ENCODE assay signal across 24 cellular contexts in the genomic region with DNA sequence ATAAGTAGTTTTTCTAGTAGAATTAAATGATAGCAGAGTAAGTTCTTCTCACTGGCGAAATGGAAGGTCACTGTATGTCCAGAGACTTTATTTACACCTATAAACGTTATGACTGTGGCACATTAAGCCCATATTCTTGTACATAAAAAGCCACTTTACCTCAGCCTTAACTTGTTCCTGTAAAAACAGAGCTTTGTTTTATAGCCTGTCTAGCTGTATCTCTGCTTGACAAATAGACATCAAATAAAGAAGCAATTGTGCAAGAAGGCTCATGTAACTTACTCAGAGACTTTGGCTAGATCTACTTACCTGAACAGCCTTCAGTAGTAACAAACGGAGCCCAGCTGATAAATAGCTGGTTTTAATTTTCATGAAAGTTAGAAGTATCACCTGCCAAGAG.
"Had no signal": no experiment of that assay in that cellular context is flagged by ENCODE, and none has a peak within 500 bp of the region (broad histone marks: within the 10 kb centered on the region; RNA-seq: fewer than 3 reads in every experiment).

No MANE protein-coding gene starts in this region.

- H3K27ac Mint-ChIP-seq: activated CD4-positive, alpha-beta memory T cell treated with anti-CD3 and anti-CD28 coated beads for 36 hours; activated CD4-positive, alpha-beta T cell treated with anti-CD3 and anti-CD28 coated beads, Interleukin-2, amount 10 ng/mL, durations not matched to agents 24 days and 14 days; activated naive CD4-positive, alpha-beta T cell treated with anti-CD3 and anti-CD28 coated beads, Interleukin-2, amount 50 U/mL, for 24 hours; activated naive CD8-positive, alpha-beta T cell treated with anti-CD3 and anti-CD28 coated beads, Interleukin-2, amount 50 U/mL, for 24 hours; activated T-helper 17 cell treated with anti-CD3 and anti-CD28 coated beads, Interleukin-2, amount 50 U/mL, for 72 hours; naive thymus-derived CD8-positive, alpha-beta T cell; neural progenitor cell; T-helper 1 cell treated with Interleukin-12 subunit alpha and Interleukin-12 subunit beta and Interleukin-4 antibody, amounts not matched to agents 30 μg/mL and 1 μg/mL, for 36 hours had no signal

- H3K4me3 Mint-ChIP-seq: activated CD4-positive, alpha-beta memory T cell treated with anti-CD3 and anti-CD28 coated beads for 36 hours; activated CD4-positive, alpha-beta T cell treated with anti-CD3 and anti-CD28 coated beads, Interleukin-2, amount 10 ng/mL, durations not matched to agents 24 days and 14 days; activated naive CD4-positive, alpha-beta T cell treated with anti-CD3 and anti-CD28 coated beads, Interleukin-2, amount 50 U/mL, for 24 hours; activated naive CD8-positive, alpha-beta T cell treated with anti-CD3 and anti-CD28 coated beads, Interleukin-2, amount 50 U/mL, for 24 hours; activated T-helper 17 cell treated with anti-CD3 and anti-CD28 coated beads, Interleukin-2, amount 50 U/mL, for 72 hours; naive thymus-derived CD8-positive, alpha-beta T cell; neural progenitor cell; T-helper 1 cell treated with Interleukin-12 subunit alpha and Interleukin-12 subunit beta and Interleukin-4 antibody, amounts not matched to agents 30 μg/mL and 1 μg/mL, for 36 hours had no signal

- DNase-seq: activated CD4-positive, alpha-beta memory T cell treated with anti-CD3 and anti-CD28 coated beads for 36 hours; activated CD4-positive, alpha-beta T cell treated with anti-CD3 and anti-CD28 coated beads, Interleukin-2, amount 10 ng/mL, durations not matched to agents 24 days and 14 days; activated CD8-positive, alpha-beta memory T cell treated with anti-CD3 and anti-CD28 coated beads, Interleukin-2, amount 50 U/mL, for 4 hours; activated naive CD8-positive, alpha-beta T cell treated with anti-CD3 and anti-CD28 coated beads, Interleukin-2, amount 50 U/mL, for 24 hours; activated T-cell treated with anti-CD3 and anti-CD28 coated beads, Interleukin-2, amount 50 U/mL, for 1 hour; effector CD8-positive, alpha-beta T cell; gastrocnemius medialis; glutamatergic neuron; islet precursor cell; midbrain; naive thymus-derived CD8-positive, alpha-beta T cell; occipital lobe; right cardiac atrium; stimulated activated CD4-positive, alpha-beta T cell treated with anti-CD3 and anti-CD28 coated beads, Interleukin-2, amount 100 ng/mL, for 48 hours; stimulated activated naive CD4-positive, alpha-beta T cell treated with Interleukin-2 at 50 U/mL for 16 hours; T-helper 9 cell; WERI-Rb-1 had no signal

- H3K36me3 Mint-ChIP-seq: neural progenitor cell had no signal

- H3K9me3 ChIP-seq: gastrocnemius medialis, tibial nerve had no signal

- H3K36me3 ChIP-seq: gastrocnemius medialis, neural progenitor cell, tibial nerve, WERI-Rb-1 had no signal

- H3K27ac ChIP-seq: gastrocnemius medialis, hepatocyte, neural progenitor cell, tibial nerve, WERI-Rb-1 had no signal

- H3K27me3 Mint-ChIP-seq: activated CD4-positive, alpha-beta memory T cell treated with anti-CD3 and anti-CD28 coated beads for 36 hours; activated CD4-positive, alpha-beta T cell treated with anti-CD3 and anti-CD28 coated beads, Interleukin-2, amount 10 ng/mL, durations not matched to agents 24 days and 14 days; activated naive CD4-positive, alpha-beta T cell treated with anti-CD3 and anti-CD28 coated beads, Interleukin-2, amount 50 U/mL, for 24 hours; activated naive CD8-positive, alpha-beta T cell treated with anti-CD3 and anti-CD28 coated beads, Interleukin-2, amount 50 U/mL, for 24 hours; activated T-helper 17 cell treated with anti-CD3 and anti-CD28 coated beads, Interleukin-2, amount 50 U/mL, for 72 hours; naive thymus-derived CD8-positive, alpha-beta T cell had no signal

- H3K9me3 Mint-ChIP-seq: activated naive CD4-positive, alpha-beta T cell treated with anti-CD3 and anti-CD28 coated beads, Interleukin-2, amount 50 U/mL, for 24 hours; neural progenitor cell had no signal

- H3K4me1 Mint-ChIP-seq: activated CD4-positive, alpha-beta T cell treated with anti-CD3 and anti-CD28 coated beads, Interleukin-2, amount 10 ng/mL, durations not matched to agents 24 days and 14 days; activated naive CD4-positive, alpha-beta T cell treated with anti-CD3 and anti-CD28 coated beads, Interleukin-2, amount 50 U/mL, for 24 hours; activated naive CD8-positive, alpha-beta T cell treated with anti-CD3 and anti-CD28 coated beads, Interleukin-2, amount 50 U/mL, for 24 hours; activated T-helper 17 cell treated with anti-CD3 and anti-CD28 coated beads, Interleukin-2, amount 50 U/mL, for 72 hours; naive thymus-derived CD8-positive, alpha-beta T cell; neural progenitor cell had no signal

- ATAC-seq: activated CD4-positive, CD25-positive, alpha-beta regulatory T cell treated with anti-CD3 and anti-CD28 coated beads, Interleukin-2, amount 50 U/mL, for 24 hours; activated naive CD8-positive, alpha-beta T cell treated with anti-CD3 and anti-CD28 coated beads, Interleukin-2, amount 50 U/mL, for 24 hours; activated T-helper 17 cell treated with anti-CD3 and anti-CD28 coated beads, Interleukin-2, amount 50 U/mL, for 72 hours; gastrocnemius medialis; naive thymus-derived CD8-positive, alpha-beta T cell; right cardiac atrium had no signal

- H3K27me3 ChIP-seq: gastrocnemius medialis, hepatocyte, neural progenitor cell, tibial nerve had no signal

- H3K4me3 ChIP-seq: gastrocnemius medialis, hepatocyte, neural progenitor cell, tibial nerve had no signal
